In the genomic region with DNA sequence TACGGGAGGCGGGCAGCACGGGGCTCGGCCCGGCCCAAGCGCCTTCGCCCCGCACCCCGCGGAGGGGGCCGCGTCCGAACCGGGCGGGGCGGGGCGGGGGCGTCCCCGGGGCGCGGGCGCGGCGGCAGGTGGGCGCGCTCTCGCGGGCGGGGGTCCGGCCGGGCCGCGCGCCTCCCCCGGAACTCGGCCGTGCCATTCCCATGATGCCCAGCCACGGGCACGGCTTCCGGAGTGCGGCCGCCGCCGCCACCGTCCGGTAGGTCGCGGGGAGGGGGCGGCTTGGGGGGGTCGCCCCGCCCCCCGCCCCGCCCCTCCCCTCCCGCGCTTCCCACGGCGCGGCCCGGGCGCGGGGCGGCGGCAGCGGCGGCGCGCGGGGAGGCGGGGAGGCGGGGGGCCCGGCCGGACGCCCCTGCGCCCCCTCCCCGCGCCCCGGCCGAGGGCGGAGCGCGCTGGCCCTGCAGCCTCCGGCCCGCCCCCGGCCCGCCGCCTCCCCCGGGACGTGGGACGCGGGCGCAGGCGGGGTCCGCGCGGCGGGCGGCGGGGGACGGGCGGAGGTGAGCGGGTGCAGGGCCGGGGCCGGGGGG, we compare ENCODE assay signal across 8 cellular contexts. TPM values are rescaled to one million over a fixed set of nuclear protein-coding genes. Genes with fewer than 3 reads are reported as not detected.
A peak's percentile ranks its signal among the peaks of the same experiment; 100 is the strongest.
DNase-seq lines count a peak whose midpoint lies in the region; ATAC-seq and TF ChIP-seq lines count a peak whose summit lies in the region.

A gene with protein sequence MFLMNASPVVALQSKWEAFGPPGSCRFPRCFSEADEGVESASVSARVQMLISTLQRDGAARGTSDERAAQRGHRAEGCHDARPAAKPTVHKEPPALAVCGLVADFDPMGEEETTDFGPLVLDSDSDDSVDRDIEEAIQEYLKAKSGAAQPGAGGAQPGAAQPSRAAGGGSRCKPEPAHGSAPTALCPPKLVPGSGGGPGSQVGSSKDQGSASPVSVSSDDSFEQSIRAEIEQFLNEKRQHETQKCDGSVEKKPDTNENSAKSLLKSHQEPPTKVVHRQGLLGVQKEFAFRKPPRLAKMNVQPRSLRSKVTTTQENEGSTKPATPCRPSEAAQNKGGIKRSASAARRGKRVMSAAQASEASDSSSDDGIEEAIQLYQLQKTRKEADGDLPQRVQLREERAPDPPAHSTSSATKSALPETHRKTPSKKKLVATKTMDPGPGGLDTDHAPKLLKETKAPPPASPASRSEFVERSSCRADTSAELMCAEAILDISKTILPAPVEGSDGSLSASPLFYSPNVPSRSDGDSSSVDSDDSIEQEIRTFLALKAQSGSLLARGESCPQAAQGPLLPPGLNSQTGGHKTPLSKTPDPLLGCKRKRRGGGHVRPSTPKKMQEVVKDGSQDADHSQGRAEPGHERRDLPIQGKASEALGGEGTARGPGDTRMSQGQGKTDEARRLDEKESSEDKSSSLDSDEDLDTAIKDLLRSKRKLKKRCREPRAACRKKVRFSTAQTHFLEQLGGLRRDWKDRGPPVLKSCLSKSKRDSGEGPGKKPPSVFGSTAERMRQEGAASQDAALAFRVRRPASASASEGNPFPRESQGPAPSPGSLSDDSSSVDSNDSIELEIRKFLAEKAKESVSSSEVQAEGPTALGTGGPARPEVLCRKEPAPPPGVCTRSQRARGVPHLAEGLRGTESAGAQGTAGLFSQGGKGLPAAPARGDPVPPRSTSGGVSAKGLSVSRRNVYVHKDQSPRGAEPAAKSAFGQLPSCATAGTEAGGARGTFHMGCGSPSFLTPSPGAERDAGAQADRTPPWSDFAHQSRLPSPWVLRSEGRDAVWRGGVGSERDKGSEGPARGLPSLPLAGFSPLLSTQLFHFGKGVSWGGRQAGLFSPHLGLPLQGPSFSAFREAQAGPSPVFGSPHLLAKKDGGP (N-terminal part only) (plus strand): TSS at position 314 of the 584 bp plus-strand sequence. CDS start 4,729 bp downstream, outside the sequence.

- ATAC-seq in T-helper 17 cell: no peak
- ATAC-seq in foreskin keratinocyte: peak; percentile 5
- ATAC-seq in HG03378 (IDR thresholded peaks at IDR 0.05; ENCODE audit: unreplicated experiment): no peak
- no peak for ATAC-seq in GM21526 (IDR thresholded peaks at IDR 0.05; ENCODE audit: low FRiP score, unreplicated experiment)

- H3K9me3 ChIP-seq in T-helper 17 cell (ENCODE audit: control insufficient read depth, low read length, poor library complexity, severe bottlenecking): no peaks in the 10 kb centered on the region

- peaks cover 2% of the 10 kb centered on the region for H3K4me1 Mint-ChIP-seq in T-helper 1 cell treated with Interleukin-12 subunit alpha and Interleukin-12 subunit beta and Interleukin-4 antibody, amounts not matched to agents 30 μg/mL and 1 μg/mL, for 36 hours (ENCODE audit: low read depth)
- H3K4me1 Mint-ChIP-seq in T-helper 17 cell (peaks cover 11% of the 10 kb centered on the region), neural crest cell (peaks cover 22% of the 10 kb centered on the region)

- no peaks in the 10 kb centered on the region for H3K27me3 ChIP-seq in foreskin keratinocyte

- no peaks in the 10 kb centered on the region for H3K36me3 Mint-ChIP-seq in T-helper 1 cell treated with Interleukin-12 subunit alpha and Interleukin-12 subunit beta and Interleukin-4 antibody, amounts not matched to agents 30 μg/mL and 1 μg/mL, for 36 hours (ENCODE audit: low read depth)
- H3K36me3 Mint-ChIP-seq in T-helper 17 cell (ENCODE audit: low read depth): peaks cover 2% of the 10 kb centered on the region
- no peaks in the 10 kb centered on the region for H3K36me3 Mint-ChIP-seq in neural crest cell (ENCODE audit: low read depth)

- peak within 1 kb of the TSS; percentile 69 for H3K27ac ChIP-seq in foreskin keratinocyte

- H3K4me3 Mint-ChIP-seq in T-helper 1 cell treated with Interleukin-12 subunit alpha and Interleukin-12 subunit beta and Interleukin-4 antibody, amounts not matched to agents 30 μg/mL and 1 μg/mL, for 36 hours: peak within 1 kb of the TSS; percentile 78
- H3K4me3 Mint-ChIP-seq in T-helper 17 cell (peak within 1 kb of the TSS; percentile 96), neural crest cell (peak within 1 kb of the TSS; percentile 93)

- DNase-seq in T-helper 1 cell (no peak), T-helper 17 cell (no peak), foreskin keratinocyte (no peak), neural crest cell (ENCODE audit: low read depth, low spot score) (peak; percentile 30), kidney glomerular epithelial cell (lab: John Stamatoyannopoulos, UW) (no peak)

- H3K27ac Mint-ChIP-seq in T-helper 1 cell treated with Interleukin-12 subunit alpha and Interleukin-12 subunit beta and Interleukin-4 antibody, amounts not matched to agents 30 μg/mL and 1 μg/mL, for 36 hours: no peak within 1 kb of the TSS
- H3K27ac Mint-ChIP-seq in T-helper 17 cell: peak within 1 kb of the TSS; percentile 78
- no peak within 1 kb of the TSS for H3K27ac Mint-ChIP-seq in neural crest cell (ENCODE audit: unreplicated experiment)

- peaks cover 64% of the 10 kb centered on the region for H3K27me3 Mint-ChIP-seq in T-helper 1 cell treated with Interleukin-12 subunit alpha and Interleukin-12 subunit beta and Interleukin-4 antibody, amounts not matched to agents 30 μg/mL and 1 μg/mL, for 36 hours (ENCODE audit: low read depth)
- H3K27me3 Mint-ChIP-seq in T-helper 17 cell: no peaks in the 10 kb centered on the region
- no peaks in the 10 kb centered on the region for H3K27me3 Mint-ChIP-seq in neural crest cell (ENCODE audit: low read depth)

- H3K9me3 Mint-ChIP-seq in T-helper 1 cell treated with Interleukin-12 subunit alpha and Interleukin-12 subunit beta and Interleukin-4 antibody, amounts not matched to agents 30 μg/mL and 1 μg/mL, for 36 hours: no peaks in the 10 kb centered on the region
- H3K9me3 Mint-ChIP-seq in neural crest cell: no peaks in the 10 kb centered on the region

- no peaks in the 10 kb centered on the region for H3K4me1 ChIP-seq in foreskin keratinocyte

- no peak for TF ChIP-seq CTCF in foreskin keratinocyte (conservative IDR thresholded peaks at IDR 0.05)
- no peak for TF ChIP-seq CTCF in neural crest cell (conservative IDR thresholded peaks at IDR 0.05)

RNA-seq across cellular contexts. Expression of the gene that starts here (rescaled TPM):
- 1 to 10 TPM; 2.1 to 2.6 TPM for total RNA-seq in T-helper 17 cell
- total RNA-seq in foreskin keratinocyte: 14.3 and 15.1 TPM in 2 replicates
- polyA plus RNA-seq in foreskin keratinocyte: 7.2 and 7.6 TPM in 2 replicates
- total RNA-seq in neural crest cell: 27.5 and 32.4 TPM in 2 replicates
